32 cellular contexts compared by ENCODE assay signal in the genomic region with DNA sequence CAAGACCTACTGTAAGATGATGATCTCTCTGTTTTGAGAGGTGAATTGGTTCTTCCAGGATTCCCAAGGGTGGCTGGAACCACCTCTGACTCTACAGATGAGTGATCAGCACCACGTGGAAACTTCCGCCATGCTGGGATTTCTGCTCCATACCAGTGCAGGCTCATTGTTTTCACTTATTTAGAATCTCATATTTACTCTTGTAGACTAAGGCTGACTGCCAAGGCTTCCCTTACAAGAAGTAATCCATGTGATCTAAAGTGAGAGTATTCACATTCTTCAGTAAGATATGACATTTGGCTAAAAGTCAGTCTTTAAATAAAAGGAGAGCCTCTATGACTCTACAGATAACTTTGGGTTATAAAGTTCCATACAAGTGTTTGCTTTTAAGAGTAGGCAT.
"Had no signal": no experiment of that assay in that cellular context is flagged by ENCODE, and none has a peak within 500 bp of the region (broad histone marks: within the 10 kb centered on the region; RNA-seq: fewer than 3 reads in every experiment).

No MANE protein-coding gene starts in this region.

- H3K36me3 Mint-ChIP-seq: natural killer cell treated with Interleukin-12 subunit alpha and Interleukin-12 subunit beta and Interleukin-15 and Interleukin-18, amount 100 ng/mL, for 72 hours; type B pancreatic cell had no signal

- H3K27me3 ChIP-seq: heart right ventricle, ovary, sigmoid colon, testis, vagina had no signal

- H3K36me3 ChIP-seq: lower lobe of right lung, ovary, prostate gland, sigmoid colon, vagina had no signal

- H3K4me3 Mint-ChIP-seq: activated CD4-positive, alpha-beta T cell treated with anti-CD3 and anti-CD28 coated beads, Interleukin-2, amount 10 ng/mL, durations not matched to agents 7 days and 5 days; activated CD8-positive, alpha-beta T cell treated with anti-CD3 and anti-CD28 coated beads for 36 hours; activated T-cell treated with anti-CD3 and anti-CD28 coated beads, Interleukin-2, amount 50 U/mL, for 4 hours; activated T-helper 17 cell treated with anti-CD3 and anti-CD28 coated beads, Interleukin-2, amount 50 U/mL, for 72 hours; natural killer cell treated with Interleukin-12 subunit alpha and Interleukin-12 subunit beta and Interleukin-15 and Interleukin-18, amount 100 ng/mL, for 72 hours; T-helper 17 cell; type B pancreatic cell had no signal

- H3K4me1 Mint-ChIP-seq: activated CD4-positive, alpha-beta T cell treated with anti-CD3 and anti-CD28 coated beads, Interleukin-2, amount 10 ng/mL, durations not matched to agents 7 days and 5 days; activated T-helper 17 cell treated with anti-CD3 and anti-CD28 coated beads, Interleukin-2, amount 50 U/mL, for 72 hours; T-helper 17 cell had no signal

- H3K9me3 Mint-ChIP-seq: activated CD4-positive, alpha-beta T cell treated with anti-CD3 and anti-CD28 coated beads, Interleukin-2, amount 10 ng/mL, durations not matched to agents 7 days and 5 days; activated CD8-positive, alpha-beta T cell treated with anti-CD3 and anti-CD28 coated beads for 36 hours; activated T-cell treated with anti-CD3 and anti-CD28 coated beads, Interleukin-2, amount 50 U/mL, for 4 hours; activated T-helper 17 cell treated with anti-CD3 and anti-CD28 coated beads, Interleukin-2, amount 50 U/mL, for 72 hours; type B pancreatic cell had no signal

- H3K9me3 ChIP-seq: heart right ventricle, lower lobe of right lung, ovary, prostate gland, sigmoid colon, testis, vagina had no signal

- H3K27ac ChIP-seq: coronary artery, heart right ventricle, lower lobe of right lung, ovary, prostate gland, sigmoid colon, SK-N-MC, testis, vagina had no signal

- H3K27me3 Mint-ChIP-seq: activated CD4-positive, alpha-beta T cell treated with anti-CD3 and anti-CD28 coated beads, Interleukin-2, amount 10 ng/mL, durations not matched to agents 7 days and 5 days; activated CD8-positive, alpha-beta T cell treated with anti-CD3 and anti-CD28 coated beads for 36 hours; activated T-helper 17 cell treated with anti-CD3 and anti-CD28 coated beads, Interleukin-2, amount 50 U/mL, for 72 hours; natural killer cell treated with Interleukin-12 subunit alpha and Interleukin-12 subunit beta and Interleukin-15 and Interleukin-18, amount 100 ng/mL, for 72 hours; T-helper 17 cell; type B pancreatic cell had no signal

- FAIRE-seq: bronchial epithelial cell, endothelial cell of umbilical vein had no signal

- ATAC-seq: activated CD8-positive, alpha-beta T cell treated with anti-CD3 and anti-CD28 coated beads for 36 hours; activated T-cell treated with anti-CD3 and anti-CD28 coated beads, Interleukin-2, amount 50 U/mL, for 4 hours; activated T-helper 17 cell treated with anti-CD3 and anti-CD28 coated beads, Interleukin-2, amount 50 U/mL, for 72 hours; heart right ventricle; left lobe of liver; natural killer cell treated with Interleukin-12 subunit alpha and Interleukin-12 subunit beta and Interleukin-15 and Interleukin-18, amount 100 ng/mL, for 72 hours; T-helper 17 cell had no signal

- H3K27ac Mint-ChIP-seq: activated CD4-positive, alpha-beta T cell treated with anti-CD3 and anti-CD28 coated beads, Interleukin-2, amount 10 ng/mL, durations not matched to agents 7 days and 5 days; activated CD8-positive, alpha-beta T cell treated with anti-CD3 and anti-CD28 coated beads for 36 hours; activated T-helper 17 cell treated with anti-CD3 and anti-CD28 coated beads, Interleukin-2, amount 50 U/mL, for 72 hours; natural killer cell treated with Interleukin-12 subunit alpha and Interleukin-12 subunit beta and Interleukin-15 and Interleukin-18, amount 100 ng/mL, for 72 hours; T-helper 17 cell; type B pancreatic cell had no signal

- DNase-seq: activated CD4-positive, alpha-beta T cell treated with anti-CD3 and anti-CD28 coated beads for 1 hour; activated CD4-positive, alpha-beta T cell treated with anti-CD3 and anti-CD28 coated beads, Interleukin-2, amount 10 ng/mL, durations not matched to agents 7 days and 5 days; activated CD8-positive, alpha-beta T cell treated with anti-CD3 and anti-CD28 coated beads for 36 hours; activated gamma-delta T cell treated with Interleukin-2 at 50 U/mL for 16 hours; activated naive CD4-positive, alpha-beta T cell treated with anti-CD3 and anti-CD28 coated beads, Interleukin-2, amount 50 U/mL, for 16 hours; activated T-cell treated with anti-CD3 and anti-CD28 coated beads, Interleukin-2, amount 50 U/mL, for 4 hours; amygdala; cerebellar nuclear complex; foreskin melanocyte; heart right ventricle; kidney glomerular epithelial cell; lower lobe of right lung; mesendoderm; ovary; retina; sigmoid colon; stimulated activated CD4-positive, alpha-beta T cell treated with anti-CD3 and anti-CD28 coated beads, Interleukin-1b, Interleukin-23, amount 100 ng/mL, for 48 hours; stimulated activated naive CD4-positive, alpha-beta T cell; SW 1271; T-helper 17 cell; testis had no signal

- H3K4me3 ChIP-seq: coronary artery, heart right ventricle, lower lobe of right lung, ovary, prostate gland, sigmoid colon, SK-N-MC, smooth muscle cell, testis, vagina had no signal

- H3K4me1 ChIP-seq: prostate gland, sigmoid colon, testis, vagina had no signal
